Comparison of ENCODE assay signal across 8 cellular contexts in genomic region chr12:31958601-31959000, GRCh38. TPM values are rescaled to one million over a fixed set of nuclear protein-coding genes. Genes with fewer than 3 reads are reported as not detected.
A peak's percentile ranks its signal among the peaks of the same experiment; 100 is the strongest.
DNase-seq lines count a peak whose midpoint lies in the region; ATAC-seq and TF ChIP-seq lines count a peak whose summit lies in the region.

No MANE protein-coding gene starts in this region.

- H3K27me3 Mint-ChIP-seq in WTC11 (ENCODE audit: low read depth), result no peaks in the 10 kb centered on the region

- DNase-seq in NCI-H1105 treated with DMSO at 0.1 percent for 48 hours (lab: John Stamatoyannopoulos, UW), result peak; percentile 39
- no peak for DNase-seq in NCI-H1105 (lab: John Stamatoyannopoulos, UW)
- no peak for DNase-seq in WTC11 (ENCODE audit: low spot score)
- no peak for DNase-seq in stimulated activated effector memory CD8-positive, alpha-beta T cell treated with anti-CD3 and anti-CD28 coated beads, Interleukin-12 subunit alpha, Interleukin-12 subunit beta, amount 100 ng/mL, for 72 hours (ENCODE audit: low spot score in 2 of 2)
- no peak for DNase-seq in kidney tubule cell (ENCODE audit: low spot score)
- no peak for DNase-seq in activated effector memory CD4-positive, alpha-beta T cell treated with anti-CD3 and anti-CD28 coated beads, Interleukin-2, amount 50 U/mL, for 16 hours
- DNase-seq in activated CD8-positive, alpha-beta memory T cell treated with anti-CD3 and anti-CD28 coated beads for 24 hours, result no peak

- CTCF ChIA-PET in WTC11 (lab: Charles Lee), result no interaction called here

- H3K9me3 Mint-ChIP-seq in WTC11, result peaks cover 7% of the 10 kb centered on the region
- H3K9me3 Mint-ChIP-seq in stimulated activated effector memory CD8-positive, alpha-beta T cell treated with anti-CD3 and anti-CD28 coated beads, Interleukin-12 subunit alpha, Interleukin-12 subunit beta, amount 100 ng/mL, for 72 hours, result no peaks in the 10 kb centered on the region

- no peak for ATAC-seq in WTC11
- ATAC-seq in stimulated activated effector memory CD8-positive, alpha-beta T cell treated with anti-CD3 and anti-CD28 coated beads, Interleukin-12 subunit alpha, Interleukin-12 subunit beta, amount 100 ng/mL, for 72 hours, result no peak

- peaks cover 47% of the 10 kb centered on the region for H3K4me1 Mint-ChIP-seq in WTC11
- peaks cover 66% of the 10 kb centered on the region for H3K4me1 Mint-ChIP-seq in stimulated activated effector memory CD8-positive, alpha-beta T cell treated with anti-CD3 and anti-CD28 coated beads, Interleukin-12 subunit alpha, Interleukin-12 subunit beta, amount 100 ng/mL, for 72 hours

- H3K27ac Mint-ChIP-seq in WTC11, result peak overlapping the region; percentile 93
- peak overlapping the region; percentile 95 for H3K27ac Mint-ChIP-seq in stimulated activated effector memory CD8-positive, alpha-beta T cell treated with anti-CD3 and anti-CD28 coated beads, Interleukin-12 subunit alpha, Interleukin-12 subunit beta, amount 100 ng/mL, for 72 hours

- no peak for TF ChIP-seq CTCF in WTC11 (IDR thresholded peaks at IDR 0.05)

- H3K4me3 ChIP-seq in iPS-11a (ENCODE audit: low read depth, low read length), result peak overlapping the region; percentile 42

- peaks cover 36% of the 10 kb centered on the region for H3K36me3 Mint-ChIP-seq in WTC11
- H3K36me3 Mint-ChIP-seq in stimulated activated effector memory CD8-positive, alpha-beta T cell treated with anti-CD3 and anti-CD28 coated beads, Interleukin-12 subunit alpha, Interleukin-12 subunit beta, amount 100 ng/mL, for 72 hours, result peaks cover 45% of the 10 kb centered on the region

- H3K4me3 Mint-ChIP-seq in WTC11, result peak overlapping the region; percentile 82
- H3K4me3 Mint-ChIP-seq in stimulated activated effector memory CD8-positive, alpha-beta T cell treated with anti-CD3 and anti-CD28 coated beads, Interleukin-12 subunit alpha, Interleukin-12 subunit beta, amount 100 ng/mL, for 72 hours, result peak overlapping the region; percentile 85

- POLR2A ChIA-PET in WTC11 (lab: Charles Lee), result interaction anchor here (0.9 kb wide), 1 partner anchor 721 kb away, joined by 3 read pairs; the partner anchor contains the start of gene DNM1L

TF ChIP-seq in WTC11, 78 proteins besides CTCF, POLR2A, EP300 and RAD21:
- no peak for TF ChIP-seq PRRX2 (CRISPR knock-in tag; IDR thresholded peaks at IDR 0.05)
- TF ChIP-seq TEAD1 (CRISPR knock-in tag; IDR thresholded peaks at IDR 0.05), result no peak
- no peak for TF ChIP-seq USF1 (CRISPR knock-in tag; IDR thresholded peaks at IDR 0.05)
- TF ChIP-seq TP53 (CRISPR knock-in tag; IDR thresholded peaks at IDR 0.05), result no peak
- no peak for TF ChIP-seq JUN (CRISPR knock-in tag; IDR thresholded peaks at IDR 0.05)
- TF ChIP-seq E2F1 (CRISPR knock-in tag; IDR thresholded peaks at IDR 0.05), result no peak
- no peak for TF ChIP-seq TEAD4 (CRISPR knock-in tag; IDR thresholded peaks at IDR 0.05)
- TF ChIP-seq ZNF219 (CRISPR knock-in tag; IDR thresholded peaks at IDR 0.05; ENCODE audit: borderline replicate concordance), result no peak
TF ChIP-seq in WTC11: peak in this region for 0.

RNA-seq across cellular contexts. Expression of gene RESF1, which starts 0.6 kb away (rescaled TPM):
- total RNA-seq in WTC11 (2021), result 78.1 to 91.4 TPM (median 79.9 TPM) in 3 replicates
